In genomic region chr12:56358836-56359532, GRCh38 we compare ENCODE assay signal across 1 cellular context.
TF ChIP-seq lines count a peak whose summit lies in the region.

No MANE protein-coding gene starts in this region.

TF ChIP-seq in GM23338, 12 proteins besides CTCF, POLR2A, EP300 and RAD21 (continued from another document):
- TF ChIP-seq ZNF462 (CRISPR knock-in tag; IDR thresholded peaks at IDR 0.05) (no peak), JUNB (IDR thresholded peaks at IDR 0.05; ENCODE audit: unreplicated experiment) (no peak)
